In the genomic region with DNA sequence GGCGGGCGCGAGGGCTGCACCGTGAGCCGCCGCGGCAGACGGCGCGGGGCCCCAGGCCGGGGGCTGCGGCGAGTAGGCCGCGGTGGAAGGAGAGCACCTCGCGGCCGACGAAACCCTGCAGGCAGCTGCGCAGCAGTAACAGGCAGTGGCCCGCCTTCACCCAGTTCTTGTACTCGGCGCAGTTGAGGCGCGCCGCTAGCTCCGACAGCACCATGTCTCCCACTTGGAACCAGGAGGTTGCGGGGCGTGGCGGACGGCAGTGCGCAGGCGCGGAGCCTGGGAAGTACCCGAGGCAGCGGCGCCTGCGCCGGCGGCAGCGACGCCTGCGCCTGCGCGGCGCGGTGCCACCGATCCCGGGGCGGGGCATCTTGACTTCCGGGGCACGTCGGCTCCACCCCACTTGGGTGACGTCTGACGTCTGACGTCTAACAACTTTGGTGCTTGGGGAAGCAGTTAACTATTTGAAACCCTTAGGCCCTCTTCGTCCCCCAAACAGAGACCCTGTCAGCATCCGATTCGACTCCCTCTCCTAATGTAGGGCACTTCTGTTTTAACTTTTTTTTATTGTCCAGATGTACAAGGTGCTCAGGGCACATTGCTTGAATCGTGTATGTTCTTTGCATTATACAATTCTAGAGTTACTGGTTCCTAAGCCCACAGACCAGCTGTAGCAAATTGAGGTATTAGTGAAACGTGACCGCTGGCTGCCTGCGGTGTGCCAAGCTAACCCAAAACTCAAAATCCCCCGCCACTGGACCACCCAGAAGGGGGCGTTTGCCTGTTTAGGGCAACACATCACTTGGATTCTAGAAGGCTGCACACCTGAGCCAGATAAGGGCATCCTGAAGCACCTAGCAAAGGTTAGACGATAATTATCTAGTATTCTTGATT, we compare ENCODE assay signal across 8 cellular contexts. TPM values are rescaled to one million over a fixed set of nuclear protein-coding genes. Genes with fewer than 3 reads are reported as not detected.
A peak's percentile ranks its signal among the peaks of the same experiment; 100 is the strongest.
DNase-seq lines count a peak whose midpoint lies in the region; ATAC-seq and TF ChIP-seq lines count a peak whose summit lies in the region.

A gene with protein sequence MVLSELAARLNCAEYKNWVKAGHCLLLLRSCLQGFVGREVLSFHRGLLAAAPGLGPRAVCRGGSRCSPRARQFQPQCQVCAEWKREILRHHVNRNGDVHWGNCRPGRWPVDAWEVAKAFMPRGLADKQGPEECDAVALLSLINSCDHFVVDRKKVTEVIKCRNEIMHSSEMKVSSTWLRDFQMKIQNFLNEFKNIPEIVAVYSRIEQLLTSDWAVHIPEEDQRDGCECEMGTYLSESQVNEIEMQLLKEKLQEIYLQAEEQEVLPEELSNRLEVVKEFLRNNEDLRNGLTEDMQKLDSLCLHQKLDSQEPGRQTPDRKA (minus strand): TSS at position 255 of the 891 bp plus-strand sequence. CDS start 41 bp downstream, at position 214.

- peak; percentile 85 for DNase-seq in NCI-H1417 treated with DMSO at 0.1 percent for 48 hours (lab: John Stamatoyannopoulos, UW)
- DNase-seq in SW 1271 (lab: John Stamatoyannopoulos, UW): peak; percentile 3 to 52
- peak; percentile 77 for DNase-seq in activated naive CD8-positive, alpha-beta T cell treated with anti-CD3 and anti-CD28 coated beads, Interleukin-2, amount 50 U/mL, for 16 hours (ENCODE audit: low read depth, low spot score)
- peak; percentile 94 for DNase-seq in Right ventricle myocardium superior
- peak; percentile 87 for DNase-seq in pons (ENCODE audit: low spot score)
- DNase-seq in transverse colon: peak; percentile 96

- H3K36me3 ChIP-seq in transverse colon: no peaks in the 10 kb centered on the region

- peaks cover 0 to 26% (median 21%) of the 10 kb centered on the region in 4 donors for H3K4me1 ChIP-seq in transverse colon

- peak within 1 kb of the TSS; percentile 92 for H3K4me3 ChIP-seq in GM12875 (ENCODE audit: low read depth, low read length)
- H3K4me3 ChIP-seq in transverse colon: peak within 1 kb of the TSS; percentile 26 to 94 (median 91)

- TF ChIP-seq CTCF in GM12875 (IDR thresholded peaks at IDR 0.05; ENCODE audit: borderline replicate concordance, insufficient read depth, low read depth, low read length): no peak
- TF ChIP-seq CTCF in transverse colon (IDR thresholded peaks at IDR 0.05): no peak

- H3K27me3 ChIP-seq in transverse colon: no peaks in the 10 kb centered on the region

- peak within 1 kb of the TSS; percentile 89 to 98 (median 96) for H3K27ac ChIP-seq in transverse colon

- in situ Hi-C loops in transverse colon (cut with MboI; ENCODE audit: low pct_ligation_motif_present in 1 of 4, low pct_unique_long_range_greater_than_20kb in 1 of 4, low sequenced_read_pairs in 3 of 4): no loop called here

- no peaks in the 10 kb centered on the region for H3K9me3 ChIP-seq in transverse colon

- TF ChIP-seq EP300 in transverse colon (IDR thresholded peaks at IDR 0.05; ENCODE audit: low read depth): no peak

- TF ChIP-seq POLR2A in transverse colon (IDR thresholded peaks at IDR 0.05): peak; percentile 66

- 0 to 23% methylated on average over 1 to 53 of the region's 66 CpGs for WGBS in transverse colon (ENCODE audit: low coverage in 1 of 2), 2 donors

- intact Hi-C loops in Right ventricle myocardium superior (cut with DNase I) (no loop called here), transverse colon (cut with DNase I; ENCODE audit: low total_unique reads) (loop anchor here (10.0 kb wide), 1 partner anchor 477 kb away; no protein-coding TSS in a partner anchor)

- peak; percentile 74 for ATAC-seq in HG02763 (IDR thresholded peaks at IDR 0.05; ENCODE audit: unreplicated experiment)
- ATAC-seq in Right ventricle myocardium superior (ENCODE audit: poor library complexity): peak; percentile 94

RNA-seq across cellular contexts. Expression of the gene that starts here (rescaled TPM):
- total RNA-seq in Right ventricle myocardium superior (4.8 TPM), transverse colon (10 to 100 TPM in 3 of 4 donors, 1 to 10 TPM in 1; 5.4 to 18.6 (median 12.1) TPM)

Comparison
In these comparisons a context has a peak if more than half of its experiments do, and no peak if none do; other contexts are left out.
1. Peak in every context shown above with its lines: DNase-seq, ATAC-seq, H3K4me3 ChIP-seq and H3K27ac ChIP-seq.
2. DNase-seq: peak in every context shown above with its lines; median percentile 96 in transverse colon; 94 in Right ventricle myocardium superior; 87 in pons; 85 in NCI-H1417 treated with DMSO at 0.1 percent for 48 hours; 77 in activated naive CD8-positive, alpha-beta T cell treated with anti-CD3 and anti-CD28 coated beads, Interleukin-2, amount 50 U/mL, for 16 hours; 28 in SW 1271.